9 cellular contexts compared by ENCODE assay signal in genomic region chr9:83964973-83965349, GRCh38. TPM values are rescaled to one million over a fixed set of nuclear protein-coding genes. Genes with fewer than 3 reads are reported as not detected.
A peak's percentile ranks its signal among the peaks of the same experiment; 100 is the strongest.
DNase-seq lines count a peak whose midpoint lies in the region; ATAC-seq, FAIRE-seq and TF ChIP-seq lines count a peak whose summit lies in the region.
"Had no signal": no experiment of that assay in that cellular context is flagged by ENCODE, and none has a peak within 500 bp of the region (broad histone marks: within the 10 kb centered on the region; RNA-seq: fewer than 3 reads in every experiment).

No MANE protein-coding gene starts in this region.

- POLR2A ChIA-PET in AG04450 (lab: Yijun Ruan, JAX) (interaction anchor here (0.6 to 1.6 kb wide), 3 partner anchors 15 to 299 kb away, joined by 3 to 6 read pairs (median 5); partner anchors contain the start of genes HNRNPK and RMI1), HEK293T (lab: Yijun Ruan, JAX) (interaction anchor here (4.5 kb wide), 1 partner anchor 15 kb away, joined by 34 read pairs; the partner anchor contains the start of genes HNRNPK and RMI1)

- no peaks in the 10 kb centered on the region for H3K9me2 ChIP-seq in SU-DHL-6 (replicated peaks; ENCODE audit: insufficient read depth, low read length)
- H3K9me2 ChIP-seq in MM.1S (replicated peaks; ENCODE audit: insufficient read depth, low read length) = no peaks in the 10 kb centered on the region

- H2AFZ ChIP-seq in SU-DHL-6 (ENCODE audit: low read depth, low read length, severe bottlenecking) = no peak overlapping the region
- no peak overlapping the region for H2AFZ ChIP-seq in MM.1S (ENCODE audit: low read length)

- ATAC-seq in left ventricle myocardium superior = peak; percentile 15

- H4K20me1 ChIP-seq in SU-DHL-6 (ENCODE audit: low read depth, low read length) = peaks cover 20% of the 10 kb centered on the region
- peaks cover 20% of the 10 kb centered on the region for H4K20me1 ChIP-seq in MM.1S (ENCODE audit: insufficient read depth, low read length)

- peaks cover 56% of the 10 kb centered on the region for H3F3A ChIP-seq in SU-DHL-6 (ENCODE audit: insufficient read depth)
- H3F3A ChIP-seq in MM.1S (ENCODE audit: insufficient read depth, low read length) = peaks cover 41% of the 10 kb centered on the region

- no peak overlapping the region for H3K9ac ChIP-seq in SU-DHL-6 (ENCODE audit: low read length)
- H3K9ac ChIP-seq in MM.1S (ENCODE audit: low read length) = no peak overlapping the region

- CTCF ChIA-PET in AG04450 (lab: Charles Lee) (interaction anchor here (1.9 kb wide), 1 partner anchor 296 kb away, joined by 7 read pairs; no protein-coding TSS in a partner anchor), HEK293T (lab: Yijun Ruan, JAX) (no interaction called here)

- no peaks in the 10 kb centered on the region for H3K27me3 ChIP-seq in AG04450 (ENCODE audit: control insufficient read depth, insufficient read depth, low read length)
- H3K27me3 ChIP-seq in SU-DHL-6 (ENCODE audit: low read length) = no peaks in the 10 kb centered on the region
- H3K27me3 ChIP-seq in MM.1S (replicated peaks; ENCODE audit: insufficient read depth, low read length) = no peaks in the 10 kb centered on the region

- H3K4me1 ChIP-seq in MM.1S (ENCODE audit: low read length) = no peaks in the 10 kb centered on the region

- DNase-seq in AG04450 (ENCODE audit: low read depth, low spot score) (no peak), left ventricle myocardium superior (no peak), urothelium cell line (ENCODE audit: low spot score) (no peak), HEK293T (ENCODE audit: extremely low spot score) (no peak), NCI-H2196 treated with DMSO at 0.1 percent for 48 hours (lab: John Stamatoyannopoulos, UW; ENCODE audit: unreplicated experiment) (no peak), MM.1S (no peak)
- DNase-seq: trophoblast cell had no signal

- FAIRE-seq in G401.6 (lab: Jason Lieb, UNC) = peak; percentile 84
- no peak for FAIRE-seq in urothelium cell line (lab: Jason Lieb, UNC)

- H3K79me2 ChIP-seq in SU-DHL-6 (ENCODE audit: insufficient read depth, low read length) (no peaks in the 10 kb centered on the region), MM.1S (ENCODE audit: low read length) (peaks cover 8% of the 10 kb centered on the region; the same call in 1 of the 2 replicates)

- TF ChIP-seq CTCF in AG04450 (IDR thresholded peaks at IDR 0.05; ENCODE audit: low read depth, low read length) = no peak
- TF ChIP-seq CTCF in SU-DHL-6 (IDR thresholded peaks at IDR 0.05; ENCODE audit: insufficient read depth, low read length, poor library complexity, severe bottlenecking) = no peak
- TF ChIP-seq CTCF in MM.1S (IDR thresholded peaks at IDR 0.05; ENCODE audit: low read length) = no peak

- H3K4me3 ChIP-seq in AG04450 (ENCODE audit: low read depth, low read length) = no peak overlapping the region
- H3K4me3 ChIP-seq in SU-DHL-6 (ENCODE audit: insufficient read depth, low read length, poor library complexity, severe bottlenecking) = no peak overlapping the region
- no peak overlapping the region for H3K4me3 ChIP-seq in MM.1S (ENCODE audit: low read length)

- intact Hi-C loops in left ventricle myocardium superior (cut with micrococcal nuclease) = no loop called here

- H3K9me3 ChIP-seq in AG04450 (ENCODE audit: control insufficient read depth, insufficient read depth, low read length) (no peaks in the 10 kb centered on the region), SU-DHL-6 (ENCODE audit: insufficient read depth, low read length) (no peaks in the 10 kb centered on the region), MM.1S (replicated peaks; ENCODE audit: insufficient read depth, low read length) (no peaks in the 10 kb centered on the region)

- H3K36me3 ChIP-seq in SU-DHL-6 (ENCODE audit: low read length) = peaks cover 20% of the 10 kb centered on the region
- H3K36me3 ChIP-seq in MM.1S (replicated peaks; ENCODE audit: insufficient read depth, low read length) = peaks cover 13% of the 10 kb centered on the region

- H3K4me2 ChIP-seq in SU-DHL-6 (ENCODE audit: low read depth, low read length, poor library complexity, severe bottlenecking) (no peak overlapping the region), MM.1S (ENCODE audit: low read depth, low read length) (no peak overlapping the region)

- H3K27ac ChIP-seq in AG04450 (ENCODE audit: low read depth, low read length) (peak overlapping the region; percentile 40), SU-DHL-6 (ENCODE audit: low read depth, low read length) (peak overlapping the region; percentile 19; the same call in 1 of the 2 replicates), MM.1S (ENCODE audit: low read length) (no peak overlapping the region; the same call in 1 of the 2 replicates)

TF ChIP-seq in HEK293T, 16 proteins besides CTCF, POLR2A, EP300 and RAD21:
- TF ChIP-seq ARNT (IDR thresholded peaks at IDR 0.05) (no peak), ELF4 (IDR thresholded peaks at IDR 0.05) (no peak), NFRKB (IDR thresholded peaks at IDR 0.05) (no peak), SUZ12 (IDR thresholded peaks at IDR 0.05) (no peak), LEF1 (IDR thresholded peaks at IDR 0.05; ENCODE audit: borderline replicate concordance) (no peak), PKNOX1 (IDR thresholded peaks at IDR 0.05) (no peak), TARDBP (IDR thresholded peaks at IDR 0.05) (no peak), FOXK2 (IDR thresholded peaks at IDR 0.05) (no peak), BHLHE40 (IDR thresholded peaks at IDR 0.05; ENCODE audit: borderline replicate concordance) (no peak), HDGF (IDR thresholded peaks at IDR 0.05; ENCODE audit: borderline replicate concordance) (no peak), FOXA1 (IDR thresholded peaks at IDR 0.05) (no peak), L3MBTL2 (conservative IDR thresholded peaks at IDR 0.05) (no peak), SP1 (IDR thresholded peaks at IDR 0.05) (no peak), ZNF384 (IDR thresholded peaks at IDR 0.05) (no peak), CTBP1 (IDR thresholded peaks at IDR 0.05; ENCODE audit: borderline replicate concordance) (no peak), FOXM1 (IDR thresholded peaks at IDR 0.05; ENCODE audit: borderline replicate concordance) (no peak)

RNA-seq across cellular contexts. Expression of gene HNRNPK, which starts 15.1 kb away (rescaled TPM):
- 586 and 673 TPM in 2 replicates for polyA plus RNA-seq in AG04450 (2011; rRNA removed)
- 569 and 585 TPM in 2 replicates for polyA minus RNA-seq in AG04450 (2011; rRNA and poly(A)+ RNA removed)
- 289 TPM for total RNA-seq in left ventricle myocardium superior

RNA-seq across cellular contexts. Expression of gene RMI1, which starts 15.6 kb away (rescaled TPM):
- polyA plus RNA-seq in AG04450 (2011; rRNA removed) = 4.0 and 4.7 TPM in 2 replicates
- polyA minus RNA-seq in AG04450 (2011; rRNA and poly(A)+ RNA removed) = 2.3 and 5.4 TPM in 2 replicates
- total RNA-seq in left ventricle myocardium superior = 6.9 TPM

RNA-seq across cellular contexts. Expression of gene KIF27, which starts 43.7 kb away (rescaled TPM):
- polyA plus RNA-seq in AG04450 (2011; rRNA removed) = 1.1 and 2.1 TPM in 2 replicates
- polyA minus RNA-seq in AG04450 (2011; rRNA and poly(A)+ RNA removed) = 1.4 and 2.2 TPM in 2 replicates
- total RNA-seq in left ventricle myocardium superior = 4.5 TPM
